In genomic region chr12:23760495-23760894, GRCh38 we compare ENCODE assay signal across 18 cellular contexts.
A peak's percentile ranks its signal among the peaks of the same experiment; 100 is the strongest.
DNase-seq lines count a peak whose midpoint lies in the region; ATAC-seq and TF ChIP-seq lines count a peak whose summit lies in the region.
"Had no signal": no experiment of that assay in that cellular context is flagged by ENCODE, and none has a peak within 500 bp of the region (broad histone marks: within the 10 kb centered on the region; RNA-seq: fewer than 3 reads in every experiment).

No MANE protein-coding gene starts in this region.

- no peak overlapping the region for H3K27ac ChIP-seq in WERI-Rb-1
- H3K27ac ChIP-seq: gastrocnemius medialis, neutrophil, tibial nerve had no signal

- DNase-seq in AG08396 (ENCODE audit: low spot score) (peak; percentile 2), M059J (ENCODE audit: low read depth) (peak; percentile 7), NCI-H446 treated with DMSO at 0.1 percent for 48 hours (lab: John Stamatoyannopoulos, UW) (peak; percentile 90), fibroblast of the aortic adventitia (ENCODE audit: low read depth) (peak; percentile 53), AML-193 (lab: John Stamatoyannopoulos, UW) (no peak), WERI-Rb-1 (no peak), hypothalamus (lab: John Stamatoyannopoulos, UW) (no peak)
- DNase-seq: activated CD4-positive, CD25-positive, alpha-beta regulatory T cell treated with anti-CD3 and anti-CD28 coated beads, Interleukin-2, amount 50 U/mL, for 72 hours; activated naive CD4-positive, alpha-beta T cell treated with anti-CD3 and anti-CD28 coated beads, Interleukin-2, amount 50 U/mL, for 16 hours; central memory CD4-positive, alpha-beta T cell; DND-41; gastrocnemius medialis; H7; NCI-H1417 treated with DMSO at 0.1 percent for 48 hours; SIG-M5 had no signal

- ATAC-seq in GM21786 (IDR thresholded peaks at IDR 0.05; ENCODE audit: unreplicated experiment) = no peak
- ATAC-seq: gastrocnemius medialis had no signal

- no peaks in the 10 kb centered on the region for H3K9me3 ChIP-seq in WERI-Rb-1 (ENCODE audit: severe bottlenecking)
- H3K9me3 ChIP-seq: gastrocnemius medialis, neutrophil, tibial nerve had no signal

- no peak for TF ChIP-seq CTCF in fibroblast of the aortic adventitia (IDR thresholded peaks at IDR 0.05; ENCODE audit: insufficient read depth, low read length)
- TF ChIP-seq CTCF in WERI-Rb-1 (IDR thresholded peaks at IDR 0.05; ENCODE audit: low read depth, low read length) = no peak

- H3K36me3 ChIP-seq in WERI-Rb-1 = no peaks in the 10 kb centered on the region
- H3K36me3 ChIP-seq: gastrocnemius medialis, neutrophil, tibial nerve had no signal

- H3K27me3 ChIP-seq in WERI-Rb-1 (ENCODE audit: insufficient read depth, low read depth, severe bottlenecking) = no peaks in the 10 kb centered on the region
- H3K27me3 ChIP-seq: gastrocnemius medialis, neutrophil, tibial nerve had no signal

- H3K4me3 ChIP-seq in fibroblast of the aortic adventitia (ENCODE audit: low read depth, low read length) = no peak overlapping the region
- no peak overlapping the region for H3K4me3 ChIP-seq in WERI-Rb-1 (ENCODE audit: low read depth, low read length)
- H3K4me3 ChIP-seq: gastrocnemius medialis, tibial nerve had no signal

Comparison
In these comparisons a context has a peak if more than half of its experiments do, and no peak if none do; other contexts are left out.
1. DNase-seq: peak in AG08396 (single experiment), M059J (single experiment), NCI-H446 treated with DMSO at 0.1 percent for 48 hours (single experiment) and fibroblast of the aortic adventitia (single experiment); none in AML-193 (0 of 2), WERI-Rb-1 (single experiment) and hypothalamus (0 of 51).